In genomic region chr1:24567792-24568388, GRCh38 we compare ENCODE assay signal across 15 cellular contexts. TPM values are rescaled to one million over a fixed set of nuclear protein-coding genes. Genes with fewer than 3 reads are reported as not detected.
DNase-seq lines count a peak whose midpoint lies in the region; ATAC-seq and TF ChIP-seq lines count a peak whose summit lies in the region.
"Had no signal": no experiment of that assay in that cellular context is flagged by ENCODE, and none has a peak within 500 bp of the region (broad histone marks: within the 10 kb centered on the region; RNA-seq: fewer than 3 reads in every experiment).

No MANE protein-coding gene starts in this region.

- H3K4me1 ChIP-seq in HEK293 (ENCODE audit: control insufficient read depth, insufficient read depth, low read length), result peaks cover 2% of the 10 kb centered on the region; the same call in 1 of the 2 replicates
- H3K4me1 ChIP-seq in mammary epithelial cell (ENCODE audit: insufficient read depth, low read length), result peaks cover 18% of the 10 kb centered on the region
- H3K4me1 ChIP-seq in effector memory CD4-positive, alpha-beta T cell (ENCODE audit: control insufficient read depth, insufficient read depth, low read length, poor library complexity, severe bottlenecking), result no peaks in the 10 kb centered on the region
- H3K4me1 ChIP-seq: vagina had no signal

- H3K36me3 Mint-ChIP-seq in memory B cell, result no peaks in the 10 kb centered on the region

- 47% methylated on average over 14 of the region's 17 CpGs for WGBS in mammary epithelial cell (ENCODE audit: low coverage, missing lambda C conversion rate)

- no TSS peak for BruUV-seq in mammary epithelial cell (replicated peaks; lab: Mats Ljungman, UMichigan)

- H3K4me3 ChIP-seq in HEK293 (ENCODE audit: low read depth, low read length) (no peak overlapping the region), mammary epithelial cell (replicated peaks in 1 of 3; ENCODE audit: insufficient read depth in 1 of 3, low read depth in 2 of 3, low read length in 3 of 3) (no peak overlapping the region)
- no peak overlapping the region for H3K4me3 ChIP-seq in effector memory CD4-positive, alpha-beta T cell (ENCODE audit: insufficient read depth, low read depth, low read length, poor library complexity, severe bottlenecking)
- H3K4me3 ChIP-seq: vagina had no signal

- no peaks in the 10 kb centered on the region for H3K27me3 ChIP-seq in mammary epithelial cell (ENCODE audit: insufficient read depth, low read length)
- no peaks in the 10 kb centered on the region for H3K27me3 ChIP-seq in effector memory CD4-positive, alpha-beta T cell (replicated peaks; ENCODE audit: control insufficient read depth, insufficient read depth, low read length, poor library complexity, severe bottlenecking)
- H3K27me3 ChIP-seq: vagina had no signal

- H3K9me3 ChIP-seq in HEK293 (ENCODE audit: control insufficient read depth, insufficient read depth, low read depth, low read length) (no peaks in the 10 kb centered on the region), mammary epithelial cell (replicated peaks; ENCODE audit: insufficient read depth, low read length) (no peaks in the 10 kb centered on the region)
- no peaks in the 10 kb centered on the region for H3K9me3 ChIP-seq in effector memory CD4-positive, alpha-beta T cell (ENCODE audit: control insufficient read depth, low read length)
- H3K9me3 ChIP-seq: vagina had no signal

- in situ Hi-C loops in mammary epithelial cell (cut with MboI; ENCODE audit: low sequenced_read_pairs in 2 of 2), result no loop called here

- H4K20me1 ChIP-seq in mammary epithelial cell (ENCODE audit: insufficient read depth, low read length), result no peaks in the 10 kb centered on the region

- H3K27ac Mint-ChIP-seq in memory B cell, result peak overlapping the region; percentile 28
- H3K27ac Mint-ChIP-seq: activated T-helper 17 cell treated with anti-CD3 and anti-CD28 coated beads, Interleukin-2, amount 50 U/mL, for 72 hours had no signal

- intact Hi-C loops in mammary epithelial cell (cut with micrococcal nuclease), result no loop called here

- CTCF ChIA-PET in HEK293 (lab: Yijun Ruan, JAX), result interaction anchor here (0.7 to 1.9 kb wide), 5 partner anchors 16 to 70 kb away, joined by 3 to 13 read pairs (median 3); no protein-coding TSS in a partner anchor
- CTCF ChIA-PET in mammary epithelial cell (lab: Charles Lee; ENCODE audit: low non-redundant PET), result interaction anchor here (0.6 kb wide), 1 partner anchor 168 kb away, joined by 9 read pairs; no protein-coding TSS in a partner anchor

- no peaks in the 10 kb centered on the region for H3K9me3 Mint-ChIP-seq in memory B cell
- H3K9me3 Mint-ChIP-seq: activated T-helper 17 cell treated with anti-CD3 and anti-CD28 coated beads, Interleukin-2, amount 50 U/mL, for 72 hours had no signal

- TF ChIP-seq CTCF in 22Rv1 (IDR thresholded peaks at IDR 0.05), result peak; percentile 45
- TF ChIP-seq CTCF in HEK293 (tag by site-specific recombination; IDR thresholded peaks at IDR 0.05), result no peak
- TF ChIP-seq CTCF in mammary epithelial cell (conservative IDR thresholded peaks at IDR 0.05 in 1 of 2, IDR thresholded peaks at IDR 0.05 in 1 of 2; ENCODE audit: extremely low read depth in 1 of 2, insufficient read depth in 1 of 2, low read depth in 1 of 2, low read length in 2 of 2), result peak in 1 of 2 donors; percentile 28

- peak overlapping the region; percentile 66 for H3K27ac ChIP-seq in 22Rv1
- H3K27ac ChIP-seq in HEK293 (ENCODE audit: extremely low read depth, low read depth, low read length), result no peak overlapping the region
- H3K27ac ChIP-seq in mammary epithelial cell (ENCODE audit: insufficient read depth, low read depth, low read length), result no peak overlapping the region
- no peak overlapping the region for H3K27ac ChIP-seq in effector memory CD4-positive, alpha-beta T cell (ENCODE audit: insufficient read depth, low read length, poor library complexity, severe bottlenecking)
- H3K27ac ChIP-seq: vagina had no signal

- POLR2A ChIA-PET in HEK293 (lab: Yijun Ruan, JAX), result no interaction called here

- ATAC-seq in memory B cell (ENCODE audit: low read depth) (peak; percentile 55), HG03354 (IDR thresholded peaks at IDR 0.05; ENCODE audit: poor library complexity, severe bottlenecking, unreplicated experiment) (no peak)
- ATAC-seq: activated T-helper 17 cell treated with anti-CD3 and anti-CD28 coated beads, Interleukin-2, amount 50 U/mL, for 72 hours had no signal

- no peaks in the 10 kb centered on the region for H3K27me3 Mint-ChIP-seq in memory B cell
- H3K27me3 Mint-ChIP-seq: activated T-helper 17 cell treated with anti-CD3 and anti-CD28 coated beads, Interleukin-2, amount 50 U/mL, for 72 hours had no signal

- H2AFZ ChIP-seq in mammary epithelial cell (ENCODE audit: low read depth, low read length), result peak overlapping the region; percentile 70

- H3K4me1 Mint-ChIP-seq in memory B cell, result peaks cover 23% of the 10 kb centered on the region

- H3K9ac ChIP-seq in mammary epithelial cell (ENCODE audit: insufficient read depth, low read length), result no peak overlapping the region

- dilution Hi-C loops in mammary epithelial cell (cut with HindIII; ENCODE audit: low sequenced_read_pairs), result loop anchor here (10.0 kb wide), 1 partner anchor 67 kb away; no protein-coding TSS in a partner anchor

- DNase-seq in mammary epithelial cell, result peak; percentile 11
- no peak for DNase-seq in memory B cell (ENCODE audit: low spot score in 2 of 2)
- no peak for DNase-seq in NCI-H226
- no peak for DNase-seq in Ammon's horn (ENCODE audit: low spot score)
- no peak for DNase-seq in effector memory CD4-positive, alpha-beta T cell
- DNase-seq: C1 segment of cervical spinal cord; mesenchymal stem cell; MV-4-11; stimulated activated CD4-positive, alpha-beta T cell treated with anti-CD3 and anti-CD28 coated beads, Interleukin-4, amount 100 ng/mL, for 1 hour; SW 1271 had no signal

- H3K4me2 ChIP-seq in mammary epithelial cell (ENCODE audit: insufficient read depth, low read depth, low read length), result no peak overlapping the region

- H3K4me3 Mint-ChIP-seq in memory B cell, result no peak overlapping the region
- H3K4me3 Mint-ChIP-seq: activated T-helper 17 cell treated with anti-CD3 and anti-CD28 coated beads, Interleukin-2, amount 50 U/mL, for 72 hours had no signal

- H3K79me2 ChIP-seq in mammary epithelial cell (ENCODE audit: insufficient read depth, low read length), result no peaks in the 10 kb centered on the region

- H3K36me3 ChIP-seq in HEK293 (ENCODE audit: control insufficient read depth in 2 of 2, insufficient read depth in 1 of 2, low read length in 2 of 2), result no peaks in the 10 kb centered on the region
- H3K36me3 ChIP-seq in mammary epithelial cell (ENCODE audit: insufficient read depth, low read length), result no peaks in the 10 kb centered on the region
- H3K36me3 ChIP-seq in effector memory CD4-positive, alpha-beta T cell (ENCODE audit: control insufficient read depth, insufficient read depth, low read length), result no peaks in the 10 kb centered on the region
- H3K36me3 ChIP-seq: vagina had no signal

TF ChIP-seq in HEK293, 187 proteins besides CTCF, POLR2A, EP300 and RAD21:
- TF ChIP-seq ZIC2 (tag by site-specific recombination; IDR thresholded peaks at IDR 0.05), result peak; percentile 67
- peak; percentile 86 for TF ChIP-seq ZFHX2 (tag by site-specific recombination; conservative IDR thresholded peaks at IDR 0.05)
- peak; percentile 18; the same call in 1 of the 2 replicates for TF ChIP-seq ZNF600 (tag by site-specific recombination; IDR thresholded peaks at IDR 0.05)
- TF ChIP-seq EGR2 (tag by site-specific recombination; IDR thresholded peaks at IDR 0.05; ENCODE audit: low read depth), result peak; percentile 92
- no peak for TF ChIP-seq ZNF398 (tag by site-specific recombination; IDR thresholded peaks at IDR 0.05)
- TF ChIP-seq ZNF184 (tag by site-specific recombination; IDR thresholded peaks at IDR 0.05), result no peak

RNA-seq across cellular contexts. Expression of gene NCMAP, which starts 12.0 kb away (rescaled TPM):
- total RNA-seq in mammary epithelial cell, result 1 to 10 TPM in 1 of 2 donors, not detected in 1; 1.0 TPM
- polyA plus RNA-seq in mammary epithelial cell, result 0.02 TPM
- polyA minus RNA-seq in mammary epithelial cell, result 0.26 TPM
- total RNA-seq: activated T-helper 17 cell treated with anti-CD3 and anti-CD28 coated beads, Interleukin-2, amount 50 U/mL, for 72 hours had no signal
